Comparison of ENCODE assay signal across 8 cellular contexts in genomic region chr9:121741919-121742283, GRCh38.
DNase-seq lines count a peak whose midpoint lies in the region; ATAC-seq and TF ChIP-seq lines count a peak whose summit lies in the region.
"Not testable (repeated sequence)": the region's sequence is repeated elsewhere in the genome, so short reads cannot be mapped to it uniquely, and the experiment has no call there.

No MANE protein-coding gene starts in this region.

- H2AFZ ChIP-seq in smooth muscle cell (ENCODE audit: low read depth) = not testable (repeated sequence)

- H3K4me1 ChIP-seq in ectodermal cell (ENCODE audit: control insufficient read depth, insufficient read depth, low read length) (peaks cover 48% of the 10 kb centered on the region), right atrium auricular region (peaks cover 0 to 98% of the 10 kb centered on the region in 2 donors), mesodermal cell (ENCODE audit: control insufficient read depth, insufficient read depth, low read length, poor library complexity, severe bottlenecking) (peaks cover 75% of the 10 kb centered on the region), smooth muscle cell (ENCODE audit: low read depth) (peaks cover 29% of the 10 kb centered on the region), uterus (peaks cover 13 to 37% of the 10 kb centered on the region in 2 donors)

- WGBS in ectodermal cell, 2 experiments = 88 to 93% methylated on average over 4 of the region's 4 CpGs
- 82 to 93% methylated on average over 3 to 4 of the region's 4 CpGs for WGBS in mesodermal cell (ENCODE audit: insufficient coverage in 2 of 2), 2 experiments
- WGBS in smooth muscle cell (ENCODE audit: low lambda C conversion rate) = 48% methylated on average over 4 of the region's 4 CpGs

- intact Hi-C loops in uterus (cut with DNase I; ENCODE audit: low total_unique reads) = not testable (repeated sequence)

- H3K9me3 ChIP-seq in KOPT-K1 (ENCODE audit: insufficient read depth, low read length, poor library complexity, severe bottlenecking); ectodermal cell (ENCODE audit: control insufficient read depth, low read length); right atrium auricular region; mesodermal cell (ENCODE audit: control insufficient read depth, low read length); smooth muscle cell (replicated peaks; ENCODE audit: low read depth); uterus: not testable (repeated sequence)

- ATAC-seq in activated T-cell treated with anti-CD3 and anti-CD28 coated beads, Interleukin-2, amount 50 U/mL, for 72 hours (replicated peaks in 1 of 2) = peak; percentile 16 to 35

- peak; percentile 56 for DNase-seq in GM12865 (ENCODE audit: low read depth)
- not testable (repeated sequence) for DNase-seq in activated T-cell treated with anti-CD3 and anti-CD28 coated beads, Interleukin-2, amount 50 U/mL, for 72 hours; right atrium auricular region (ENCODE audit: low spot score); smooth muscle cell (lab: John Stamatoyannopoulos, UW; ENCODE audit: unreplicated experiment); uterus

- not testable (repeated sequence) for H3K9ac ChIP-seq in smooth muscle cell (ENCODE audit: low read depth)

- H3K27me3 Mint-ChIP-seq in activated T-cell treated with anti-CD3 and anti-CD28 coated beads, Interleukin-2, amount 50 U/mL, for 72 hours (ENCODE audit: low read depth) = peaks cover 11% of the 10 kb centered on the region

- H3K36me3 Mint-ChIP-seq in activated T-cell treated with anti-CD3 and anti-CD28 coated beads, Interleukin-2, amount 50 U/mL, for 72 hours (ENCODE audit: insufficient read depth in 2 of 2) = not testable (repeated sequence)

- TF ChIP-seq POLR2A in uterus (IDR thresholded peaks at IDR 0.05) = not testable (repeated sequence)

- not testable (repeated sequence) for H3K27me3 ChIP-seq in ectodermal cell (ENCODE audit: control insufficient read depth, insufficient read depth, low read length, poor library complexity, severe bottlenecking); right atrium auricular region; smooth muscle cell (ENCODE audit: low read depth); uterus

- H4K20me1 ChIP-seq in smooth muscle cell (ENCODE audit: low read depth) = peaks cover 97% of the 10 kb centered on the region

- H3F3A ChIP-seq in smooth muscle cell (ENCODE audit: low read depth) = not testable (repeated sequence)

- not testable (repeated sequence) for H3K4me3 ChIP-seq in GM12865 (ENCODE audit: low read depth, low read length); ectodermal cell (ENCODE audit: insufficient read depth, low read depth, low read length); right atrium auricular region; mesodermal cell (ENCODE audit: extremely low read depth, insufficient read depth, low read length, poor library complexity, severe bottlenecking); smooth muscle cell; uterus

- H3K27ac ChIP-seq in KOPT-K1 (ENCODE audit: low read depth, low read length, poor library complexity, severe bottlenecking) (peak overlapping the region; percentile 73), ectodermal cell (ENCODE audit: insufficient read depth, low read depth, low read length, poor library complexity, severe bottlenecking) (peak overlapping the region; percentile 16), right atrium auricular region (peak overlapping the region; percentile 89 to 96), mesodermal cell (ENCODE audit: low read depth, low read length, severe bottlenecking) (peak overlapping the region; percentile 25), smooth muscle cell (ENCODE audit: low read depth) (peak overlapping the region; percentile 36), uterus (peak overlapping the region; percentile 83 to 89)

- not testable (repeated sequence) for H3K4me1 Mint-ChIP-seq in activated T-cell treated with anti-CD3 and anti-CD28 coated beads, Interleukin-2, amount 50 U/mL, for 72 hours (ENCODE audit: low read depth)

- not testable (repeated sequence) for H3K4me3 Mint-ChIP-seq in activated T-cell treated with anti-CD3 and anti-CD28 coated beads, Interleukin-2, amount 50 U/mL, for 72 hours

- not testable (repeated sequence) for H3K27ac Mint-ChIP-seq in activated T-cell treated with anti-CD3 and anti-CD28 coated beads, Interleukin-2, amount 50 U/mL, for 72 hours

- not testable (repeated sequence) for H3K9me3 Mint-ChIP-seq in activated T-cell treated with anti-CD3 and anti-CD28 coated beads, Interleukin-2, amount 50 U/mL, for 72 hours

- H3K36me3 ChIP-seq in KOPT-K1 (ENCODE audit: insufficient read depth, low read length); ectodermal cell (ENCODE audit: control insufficient read depth, insufficient read depth, low read length); right atrium auricular region; smooth muscle cell (ENCODE audit: low read depth); uterus: not testable (repeated sequence)
- peaks cover 15% of the 10 kb centered on the region for H3K36me3 ChIP-seq in mesodermal cell (ENCODE audit: control insufficient read depth, insufficient read depth, low read length)

- TF ChIP-seq CTCF in GM12865 (IDR thresholded peaks at IDR 0.05; ENCODE audit: insufficient read depth, low read depth, low read length, missing control alignments); right atrium auricular region (IDR thresholded peaks at IDR 0.05); smooth muscle cell (IDR thresholded peaks at IDR 0.05; ENCODE audit: borderline replicate concordance, insufficient read depth, poor library complexity, severe bottlenecking); uterus (IDR thresholded peaks at IDR 0.05): not testable (repeated sequence)

- H3K4me2 ChIP-seq in smooth muscle cell = peak overlapping the region; percentile 18

- H3K79me2 ChIP-seq in smooth muscle cell (ENCODE audit: low read depth) = peaks cover 35% of the 10 kb centered on the region

Comparison
In these comparisons a context has a peak if more than half of its experiments do, and no peak if none do; other contexts are left out.
1. H3K27ac ChIP-seq: peak in every context shown above with its lines; median percentile 92 in right atrium auricular region; 86 in uterus; 73 in KOPT-K1; 36 in smooth muscle cell; 25 in mesodermal cell; 16 in ectodermal cell.